In the genomic region with DNA sequence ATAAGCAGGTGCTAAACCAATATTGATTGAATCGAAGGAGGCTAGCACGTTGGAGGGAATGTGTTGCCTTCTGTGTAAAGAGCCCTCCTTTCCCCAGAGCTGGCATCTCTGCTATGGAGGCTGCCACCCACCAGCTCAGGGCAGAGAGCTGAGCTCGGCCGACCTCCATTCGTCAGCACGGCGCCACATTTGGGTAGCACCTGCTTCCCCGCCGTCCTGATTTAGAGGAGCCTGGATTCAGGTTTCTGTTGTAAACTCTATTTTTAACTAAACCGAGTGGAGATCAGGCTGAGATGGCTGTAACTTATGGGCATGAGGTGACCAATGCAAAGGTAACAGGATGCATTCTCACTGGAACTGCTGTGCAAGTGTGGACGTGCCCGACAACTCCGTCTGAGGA, we compare ENCODE assay signal across 19 cellular contexts.
DNase-seq lines count a peak whose midpoint lies in the region; ATAC-seq, FAIRE-seq and TF ChIP-seq lines count a peak whose summit lies in the region.
"Had no signal": no experiment of that assay in that cellular context is flagged by ENCODE, and none has a peak within 500 bp of the region (broad histone marks: within the 10 kb centered on the region; RNA-seq: fewer than 3 reads in every experiment).

No MANE protein-coding gene starts in this region.

- H3K9me3 ChIP-seq in heart left ventricle (no peaks in the 10 kb centered on the region), psoas muscle (no peaks in the 10 kb centered on the region), A673 (ENCODE audit: low read depth, low read length, poor library complexity, severe bottlenecking) (no peaks in the 10 kb centered on the region)
- H3K9me3 ChIP-seq: BE2C had no signal

- DNase-seq in heart left ventricle (no peak), Right ventricle myocardium inferior (ENCODE audit: missing footprints) (no peak), coronary artery (ENCODE audit: low spot score) (no peak), psoas muscle (no peak), urothelium cell line (ENCODE audit: low spot score) (no peak), A673 (ENCODE audit: low spot score) (no peak)
- DNase-seq: ACHN; BE2C; Calu3; CD8-positive, alpha-beta memory T cell; Karpas-422; NCI-H1436 treated with DMSO at 0.1 percent for 48 hours; NCI-H187 treated with DMSO at 0.1 percent for 48 hours; SIG-M5 had no signal

- H3K4me1 ChIP-seq in heart left ventricle = peaks cover 3 to 54% (median 33%) of the 10 kb centered on the region in 12 donors
- peaks cover 49% of the 10 kb centered on the region for H3K4me1 ChIP-seq in psoas muscle
- peaks cover 18% of the 10 kb centered on the region for H3K4me1 ChIP-seq in A673 (ENCODE audit: insufficient read depth, low read length, poor library complexity, severe bottlenecking)

- CTCF ChIA-PET in A673 (lab: Charles Lee) = no interaction called here

- H3K27ac ChIP-seq in heart left ventricle (peak overlapping the region in 7 of 12 donors; percentile 33 to 84 (median 74)), coronary artery (peak overlapping the region; percentile 72 to 86), psoas muscle (peak overlapping the region; percentile 95), A673 (ENCODE audit: low read depth, low read length, poor library complexity, severe bottlenecking) (no peak overlapping the region)

- ATAC-seq in heart left ventricle (no peak), Right ventricle myocardium inferior (no peak), psoas muscle (peak; percentile 71 to 77 (median 74)), HG02678 (IDR thresholded peaks at IDR 0.05; ENCODE audit: unreplicated experiment) (no peak), GM21786 (IDR thresholded peaks at IDR 0.05; ENCODE audit: unreplicated experiment) (no peak)
- ATAC-seq: HepG2, Panc1 had no signal

- no peak for TF ChIP-seq POLR2A in heart left ventricle (IDR thresholded peaks at IDR 0.05)

- H3K4me3 ChIP-seq in heart left ventricle = no peak overlapping the region
- no peak overlapping the region for H3K4me3 ChIP-seq in coronary artery
- H3K4me3 ChIP-seq in psoas muscle = peak overlapping the region; percentile 11
- H3K4me3 ChIP-seq in A673 (ENCODE audit: low read depth, low read length, poor library complexity, severe bottlenecking) = no peak overlapping the region

- peak; percentile 71 for FAIRE-seq in urothelium cell line (lab: Jason Lieb, UNC)
- FAIRE-seq: H54, HepG2 had no signal

- H3K36me3 ChIP-seq in heart left ventricle (no peaks in the 10 kb centered on the region), psoas muscle (ENCODE audit: insufficient read depth in 1 of 2, low read depth in 1 of 2) (no peaks in the 10 kb centered on the region), A673 (ENCODE audit: insufficient read depth, low read length, poor library complexity, severe bottlenecking) (no peaks in the 10 kb centered on the region)
- H3K36me3 ChIP-seq: BE2C had no signal

- no TSS peak for BruUV-seq in A673 (replicated peaks; lab: Mats Ljungman, UMichigan)

- intact Hi-C loops in heart left ventricle (cut with DNase I) (loop anchor here in 1 of 10 donors (10.0 kb wide), 1 partner anchor 98 kb away; no protein-coding TSS in a partner anchor), Right ventricle myocardium inferior (cut with DNase I) (loop anchor here (10.0 kb wide), 1 partner anchor 68 kb away; no protein-coding TSS in a partner anchor), psoas muscle (cut with DNase I) (loop anchor here in 1 of 2 donors (10.0 kb wide), 1 partner anchor 288 kb away; no protein-coding TSS in a partner anchor), A673 (cut with micrococcal nuclease; ENCODE audit: unreplicated experiment) (no loop called here)

- no peak for TF ChIP-seq CTCF in heart left ventricle (IDR thresholded peaks at IDR 0.05)
- TF ChIP-seq CTCF in coronary artery (IDR thresholded peaks at IDR 0.05) = no peak
- no peak for TF ChIP-seq CTCF in psoas muscle (IDR thresholded peaks at IDR 0.05)
- no peak for TF ChIP-seq CTCF in A673 (conservative IDR thresholded peaks at IDR 0.05; ENCODE audit: low read depth, low read length)

- POLR2A ChIA-PET in A673 (lab: Charles Lee; ENCODE audit: low non-redundant PET) = no interaction called here

- 93 to 96% (median 95%) methylated on average over 13 of the region's 13 CpGs for WGBS in heart left ventricle, 4 donors
- 31 to 61% (median 44%) methylated on average over 13 of the region's 13 CpGs for WGBS in psoas muscle, 3 donors

- H3K27me3 ChIP-seq in heart left ventricle (no peaks in the 10 kb centered on the region), psoas muscle (ENCODE audit: insufficient read depth in 3 of 3, low read length in 2 of 3) (no peaks in the 10 kb centered on the region), A673 (replicated peaks; ENCODE audit: insufficient read depth, low read depth, low read length, poor library complexity) (no peaks in the 10 kb centered on the region)
- H3K27me3 ChIP-seq: BE2C had no signal

Comparison
In these comparisons a context has a peak if more than half of its experiments do, and no peak if none do; other contexts are left out.
1. ATAC-seq: peak in psoas muscle (4 of 4); none in heart left ventricle (0 of 4), Right ventricle myocardium inferior (single experiment), HG02678 (single experiment) and GM21786 (single experiment).